1 cellular context compared by ENCODE assay signal in the genomic region with DNA sequence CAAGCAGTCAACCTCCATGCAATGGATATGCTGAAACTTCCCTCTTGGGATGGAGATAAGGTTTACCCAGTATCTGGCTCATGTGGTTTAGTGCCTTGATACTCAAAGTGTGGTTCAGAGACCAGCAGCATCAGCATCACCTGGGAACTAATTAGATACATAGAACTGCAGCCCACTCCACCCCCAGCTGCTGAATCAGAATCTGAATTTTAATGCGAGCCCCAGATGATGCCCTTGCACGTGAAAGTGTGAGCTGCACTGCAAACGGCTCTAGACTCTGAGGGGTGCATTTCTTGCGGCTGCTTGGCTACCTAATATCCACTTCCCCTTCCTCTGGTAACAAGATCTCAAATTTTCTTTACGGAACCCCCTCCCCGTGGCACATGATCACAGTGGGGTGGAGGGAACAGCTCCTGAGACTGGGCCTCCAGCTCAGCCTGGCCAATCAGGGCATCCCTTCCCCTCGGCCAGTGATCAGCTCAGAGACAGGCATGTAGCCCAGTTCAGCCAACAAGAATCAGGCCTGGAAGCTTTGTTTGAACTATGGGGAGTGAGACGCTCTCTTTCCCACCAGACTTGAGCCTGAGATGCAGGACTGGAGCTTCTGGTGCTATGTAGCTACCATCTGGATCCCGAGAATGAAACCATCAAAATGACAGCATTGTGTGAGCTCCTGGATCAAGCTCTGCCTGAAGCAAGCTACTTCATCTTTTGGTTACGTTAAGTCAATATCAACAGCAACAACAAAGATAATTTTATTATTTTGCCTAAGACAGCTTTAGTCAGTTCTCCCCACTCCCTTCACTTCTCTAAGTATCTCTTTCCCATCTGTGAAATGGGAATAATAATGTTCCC.
TF ChIP-seq lines count a peak whose summit lies in the region.

No MANE protein-coding gene starts in this region.

TF ChIP-seq in HepG2, 621 proteins besides CTCF, POLR2A, EP300 and RAD21:
- TF ChIP-seq ZBTB38 (CRISPR knock-in tag; IDR thresholded peaks at IDR 0.05) (no peak), ZNF329 (CRISPR knock-in tag; IDR thresholded peaks at IDR 0.05; ENCODE audit: low read depth) (peak; percentile 96), ZNF776 (CRISPR knock-in tag; IDR thresholded peaks at IDR 0.05) (no peak)
